In genomic region chr3:163490119-163490518, GRCh38 we compare ENCODE assay signal across 8 cellular contexts.
A peak's percentile ranks its signal among the peaks of the same experiment; 100 is the strongest.
DNase-seq lines count a peak whose midpoint lies in the region; ATAC-seq and TF ChIP-seq lines count a peak whose summit lies in the region.

No MANE protein-coding gene starts in this region.

- peaks cover 10% of the 10 kb centered on the region for H3K36me3 Mint-ChIP-seq in WTC11

- H3K79me2 ChIP-seq in Karpas-422 (ENCODE audit: low read length) = no peaks in the 10 kb centered on the region

- peaks cover 7% of the 10 kb centered on the region; the same call in 1 of the 2 replicates for H3K9me3 ChIP-seq in Karpas-422 (ENCODE audit: low read length)

- POLR2A ChIA-PET in WTC11 (lab: Charles Lee) = no interaction called here

- H3K36me3 ChIP-seq in Karpas-422 (ENCODE audit: insufficient read depth, low read length) (no peaks in the 10 kb centered on the region), kidney epithelial cell (ENCODE audit: control insufficient read depth, insufficient read depth, low read length) (no peaks in the 10 kb centered on the region)

- DNase-seq in activated CD4-positive, alpha-beta T cell treated with anti-CD3 and anti-CD28 coated beads for 48 hours = peak; percentile 49
- no peak for DNase-seq in activated CD4-positive, alpha-beta T cell treated with anti-CD3 and anti-CD28 coated beads, Interleukin-2, amount 50 U/mL, for 4 hours
- peak; percentile 85 for DNase-seq in Karpas-422
- DNase-seq in WTC11 (ENCODE audit: low spot score) = peak; percentile 79
- DNase-seq in kidney epithelial cell (ENCODE audit: low read depth) = peak; percentile 4

- no peak overlapping the region for H3K9ac ChIP-seq in Karpas-422 (ENCODE audit: low read length)

- no peak overlapping the region for H3K27ac ChIP-seq in Karpas-422 (ENCODE audit: low read length)

- H3K4me3 ChIP-seq in Karpas-422 (ENCODE audit: low read length) (no peak overlapping the region), kidney epithelial cell (ENCODE audit: low read depth, low read length) (no peak overlapping the region)

- H3K27me3 ChIP-seq in Karpas-422 (ENCODE audit: low read length) (no peaks in the 10 kb centered on the region), kidney epithelial cell (ENCODE audit: control insufficient read depth, insufficient read depth, low read length) (no peaks in the 10 kb centered on the region)

- TF ChIP-seq CTCF in WTC11 (IDR thresholded peaks at IDR 0.05) = peak; percentile 64
- peak; percentile 71 for TF ChIP-seq CTCF in kidney epithelial cell (IDR thresholded peaks at IDR 0.05; ENCODE audit: insufficient read depth, low read length, poor library complexity, severe bottlenecking)

- peak; percentile 52 for ATAC-seq in GM21528 (IDR thresholded peaks at IDR 0.05; ENCODE audit: low FRiP score, unreplicated experiment)
- peak; percentile 99 for ATAC-seq in WTC11
- no peak for ATAC-seq in HG03460 (IDR thresholded peaks at IDR 0.05; ENCODE audit: unreplicated experiment)
- no peak for ATAC-seq in GM21381 (IDR thresholded peaks at IDR 0.05; ENCODE audit: unreplicated experiment)

- H3K4me3 Mint-ChIP-seq in WTC11 = no peak overlapping the region

- no peak overlapping the region for H3K27ac Mint-ChIP-seq in WTC11

- H3K27me3 Mint-ChIP-seq in WTC11 (ENCODE audit: low read depth) = no peaks in the 10 kb centered on the region

- peaks cover 19% of the 10 kb centered on the region for H3K9me3 Mint-ChIP-seq in WTC11

- no peaks in the 10 kb centered on the region for H3K9me2 ChIP-seq in Karpas-422 (replicated peaks; ENCODE audit: insufficient read depth, low read length)

- no peaks in the 10 kb centered on the region for H3K4me1 ChIP-seq in Karpas-422 (ENCODE audit: low read length)

- CTCF ChIA-PET in WTC11 (lab: Charles Lee) = interaction anchor here (0.5 to 1.2 kb wide), 6 partner anchors 12 to 1636 kb away, joined by 3 to 7 read pairs (median 4); no protein-coding TSS in a partner anchor

- no peak overlapping the region for H2AFZ ChIP-seq in Karpas-422 (ENCODE audit: low read length)

- H3K4me1 Mint-ChIP-seq in WTC11 = no peaks in the 10 kb centered on the region

- no peaks in the 10 kb centered on the region for H4K20me1 ChIP-seq in Karpas-422 (ENCODE audit: insufficient read depth, low read depth, low read length)

- H3K4me2 ChIP-seq in Karpas-422 (ENCODE audit: low read depth, low read length, poor library complexity, severe bottlenecking) = no peak overlapping the region

TF ChIP-seq in WTC11, 78 proteins besides CTCF, POLR2A, EP300 and RAD21:
- TF ChIP-seq MXD4 (CRISPR knock-in tag; IDR thresholded peaks at IDR 0.05; ENCODE audit: borderline replicate concordance) = no peak
- TF ChIP-seq ZNF425 (CRISPR knock-in tag; conservative IDR thresholded peaks at IDR 0.05) = no peak
- TF ChIP-seq ZNF121 (CRISPR knock-in tag; IDR thresholded peaks at IDR 0.05) = no peak
- no peak for TF ChIP-seq OVOL2 (CRISPR knock-in tag; IDR thresholded peaks at IDR 0.05; ENCODE audit: borderline replicate concordance)
- no peak for TF ChIP-seq GRHL2 (CRISPR knock-in tag; IDR thresholded peaks at IDR 0.05; ENCODE audit: insufficient replicate concordance, severe bottlenecking)
- no peak for TF ChIP-seq RELA (CRISPR knock-in tag; IDR thresholded peaks at IDR 0.05; ENCODE audit: borderline replicate concordance)
- TF ChIP-seq, protein P1, sequence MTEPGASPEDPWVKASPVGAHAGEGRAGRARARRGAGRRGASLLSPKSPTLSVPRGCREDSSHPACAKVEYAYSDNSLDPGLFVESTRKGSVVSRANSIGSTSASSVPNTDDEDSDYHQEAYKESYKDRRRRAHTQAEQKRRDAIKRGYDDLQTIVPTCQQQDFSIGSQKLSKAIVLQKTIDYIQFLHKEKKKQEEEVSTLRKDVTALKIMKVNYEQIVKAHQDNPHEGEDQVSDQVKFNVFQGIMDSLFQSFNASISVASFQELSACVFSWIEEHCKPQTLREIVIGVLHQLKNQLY (CRISPR knock-in tag; IDR thresholded peaks at IDR 0.05) = no peak
- TF ChIP-seq E2F4 (CRISPR knock-in tag; IDR thresholded peaks at IDR 0.05; ENCODE audit: borderline replicate concordance, low read depth) = no peak
- no peak for TF ChIP-seq SP1 (CRISPR knock-in tag; conservative IDR thresholded peaks at IDR 0.05)
- TF ChIP-seq RORB (CRISPR knock-in tag; IDR thresholded peaks at IDR 0.05) = no peak
- TF ChIP-seq ZNF416 (CRISPR knock-in tag; IDR thresholded peaks at IDR 0.05) = no peak
- TF ChIP-seq, protein P2, sequence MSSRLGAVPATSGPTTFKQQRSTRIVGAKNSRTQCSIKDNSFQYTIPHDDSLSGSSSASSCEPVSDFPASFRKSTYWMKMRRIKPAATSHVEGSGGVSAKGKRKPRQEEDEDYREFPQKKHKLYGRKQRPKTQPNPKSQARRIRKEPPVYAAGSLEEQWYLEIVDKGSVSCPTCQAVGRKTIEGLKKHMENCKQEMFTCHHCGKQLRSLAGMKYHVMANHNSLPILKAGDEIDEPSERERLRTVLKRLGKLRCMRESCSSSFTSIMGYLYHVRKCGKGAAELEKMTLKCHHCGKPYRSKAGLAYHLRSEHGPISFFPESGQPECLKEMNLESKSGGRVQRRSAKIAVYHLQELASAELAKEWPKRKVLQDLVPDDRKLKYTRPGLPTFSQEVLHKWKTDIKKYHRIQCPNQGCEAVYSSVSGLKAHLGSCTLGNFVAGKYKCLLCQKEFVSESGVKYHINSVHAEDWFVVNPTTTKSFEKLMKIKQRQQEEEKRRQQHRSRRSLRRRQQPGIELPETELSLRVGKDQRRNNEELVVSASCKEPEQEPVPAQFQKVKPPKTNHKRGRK (CRISPR knock-in tag; IDR thresholded peaks at IDR 0.05; ENCODE audit: borderline replicate concordance) = no peak
- TF ChIP-seq ZNF532 (CRISPR knock-in tag; IDR thresholded peaks at IDR 0.05; ENCODE audit: borderline replicate concordance) = no peak
TF ChIP-seq in WTC11: peak in this region for 0.

Comparison
In these comparisons a context has a peak if more than half of its experiments do, and no peak if none do; other contexts are left out.
1. DNase-seq: peak in activated CD4-positive, alpha-beta T cell treated with anti-CD3 and anti-CD28 coated beads for 48 hours (single experiment), Karpas-422 (single experiment), WTC11 (single experiment) and kidney epithelial cell (single experiment); none in activated CD4-positive, alpha-beta T cell treated with anti-CD3 and anti-CD28 coated beads, Interleukin-2, amount 50 U/mL, for 4 hours (0 of 2).
2. ATAC-seq: peak in GM21528 (single experiment) and WTC11 (single experiment); none in HG03460 (single experiment) and GM21381 (single experiment).